1 cellular context compared by ENCODE assay signal in the genomic region with DNA sequence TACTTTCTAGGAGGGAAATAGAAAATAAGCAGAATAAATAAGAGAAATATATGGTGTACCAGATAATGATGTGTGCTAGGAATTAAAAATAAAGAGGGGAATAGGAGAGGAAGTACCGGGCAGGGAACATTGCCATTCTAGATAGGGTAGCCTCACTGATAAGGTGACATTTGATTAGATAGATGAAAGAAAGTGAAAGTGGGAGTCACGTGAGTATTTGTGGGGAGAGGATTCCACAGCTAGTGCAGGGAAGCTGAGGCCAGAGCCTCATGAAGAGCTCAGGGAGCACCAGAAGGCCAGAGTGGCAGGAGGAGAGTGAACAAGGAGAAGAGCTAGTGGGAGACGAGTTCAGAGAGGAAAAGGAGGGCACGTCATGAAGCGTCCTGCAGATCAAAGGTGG.
TF ChIP-seq lines count a peak whose summit lies in the region.

No MANE protein-coding gene starts in this region.

TF ChIP-seq in K562, 482 proteins besides CTCF, POLR2A, EP300 and RAD21:
- no peak for TF ChIP-seq GABPA (tag; conservative IDR thresholded peaks at IDR 0.05; ENCODE audit: low read depth)
- TF ChIP-seq CEBPB (tag; IDR thresholded peaks at IDR 0.05), result no peak
- TF ChIP-seq ZNF197 (CRISPR knock-in tag; IDR thresholded peaks at IDR 0.05; ENCODE audit: low read depth), result no peak
- 0 out of 2 replicates have a peak, but pooled peaks have one; percentile 49 for TF ChIP-seq OTX1 (CRISPR knock-in tag; IDR thresholded peaks at IDR 0.05)
- TF ChIP-seq, protein P1, sequence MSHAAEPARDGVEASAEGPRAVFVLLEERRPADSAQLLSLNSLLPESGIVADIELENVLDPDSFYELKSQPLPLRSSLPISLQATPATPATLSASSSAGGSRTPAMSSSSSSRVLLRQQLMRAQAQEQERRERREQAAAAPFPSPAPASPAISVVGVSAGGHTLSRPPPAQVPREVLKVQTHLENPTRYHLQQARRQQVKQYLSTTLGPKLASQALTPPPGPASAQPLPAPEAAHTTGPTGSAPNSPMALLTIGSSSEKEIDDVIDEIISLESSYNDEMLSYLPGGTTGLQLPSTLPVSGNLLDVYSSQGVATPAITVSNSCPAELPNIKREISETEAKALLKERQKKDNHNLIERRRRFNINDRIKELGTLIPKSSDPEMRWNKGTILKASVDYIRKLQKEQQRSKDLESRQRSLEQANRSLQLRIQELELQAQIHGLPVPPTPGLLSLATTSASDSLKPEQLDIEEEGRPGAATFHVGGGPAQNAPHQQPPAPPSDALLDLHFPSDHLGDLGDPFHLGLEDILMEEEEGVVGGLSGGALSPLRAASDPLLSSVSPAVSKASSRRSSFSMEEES (CRISPR knock-in tag; IDR thresholded peaks at IDR 0.05), result peak; percentile 86
- TF ChIP-seq TOE1 (IDR thresholded peaks at IDR 0.05; ENCODE audit: borderline replicate concordance), result peak; percentile 71
- no peak for TF ChIP-seq TOE1 (CRISPR knock-in tag; IDR thresholded peaks at IDR 0.05; ENCODE audit: borderline replicate concordance, low read depth)
- TF ChIP-seq, protein P2, sequence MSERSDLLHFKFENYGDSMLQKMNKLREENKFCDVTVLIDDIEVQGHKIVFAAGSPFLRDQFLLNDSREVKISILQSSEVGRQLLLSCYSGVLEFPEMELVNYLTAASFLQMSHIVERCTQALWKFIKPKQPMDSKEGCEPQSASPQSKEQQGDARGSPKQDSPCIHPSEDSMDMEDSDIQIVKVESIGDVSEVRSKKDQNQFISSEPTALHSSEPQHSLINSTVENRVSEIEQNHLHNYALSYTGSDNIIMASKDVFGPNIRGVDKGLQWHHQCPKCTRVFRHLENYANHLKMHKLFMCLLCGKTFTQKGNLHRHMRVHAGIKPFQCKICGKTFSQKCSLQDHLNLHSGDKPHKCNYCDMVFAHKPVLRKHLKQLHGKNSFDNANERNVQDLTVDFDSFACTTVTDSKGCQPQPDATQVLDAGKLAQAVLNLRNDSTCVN (CRISPR knock-in tag; IDR thresholded peaks at IDR 0.05), result 0 out of 2 replicates have a peak, but pooled peaks have one; percentile 30
- TF ChIP-seq, protein P3, sequence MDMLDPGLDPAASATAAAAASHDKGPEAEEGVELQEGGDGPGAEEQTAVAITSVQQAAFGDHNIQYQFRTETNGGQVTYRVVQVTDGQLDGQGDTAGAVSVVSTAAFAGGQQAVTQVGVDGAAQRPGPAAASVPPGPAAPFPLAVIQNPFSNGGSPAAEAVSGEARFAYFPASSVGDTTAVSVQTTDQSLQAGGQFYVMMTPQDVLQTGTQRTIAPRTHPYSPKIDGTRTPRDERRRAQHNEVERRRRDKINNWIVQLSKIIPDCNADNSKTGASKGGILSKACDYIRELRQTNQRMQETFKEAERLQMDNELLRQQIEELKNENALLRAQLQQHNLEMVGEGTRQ (CRISPR knock-in tag; IDR thresholded peaks at IDR 0.05), result peak; percentile 25; the same call in 1 of the 2 replicates
